Comparison of ENCODE assay signal across 8 cellular contexts in genomic region chr15:82197734-82198594, GRCh38.
DNase-seq lines count a peak whose midpoint lies in the region; ATAC-seq, FAIRE-seq and TF ChIP-seq lines count a peak whose summit lies in the region.

No MANE protein-coding gene starts in this region.

- H3K4me1 ChIP-seq in A549 (no peaks in the 10 kb centered on the region), keratinocyte (ENCODE audit: control insufficient read depth, extremely low read depth, insufficient read depth, low read length) (no peaks in the 10 kb centered on the region)

- no peak overlapping the region for H3K27ac ChIP-seq in A549
- H3K27ac ChIP-seq in VCaP = no peak overlapping the region
- no peak overlapping the region for H3K27ac ChIP-seq in keratinocyte (ENCODE audit: control insufficient read depth, insufficient read depth, low read length)

- H3K9ac ChIP-seq in keratinocyte (ENCODE audit: control insufficient read depth, extremely low read depth, insufficient read depth, low read length) = no peak overlapping the region

- DNase-seq in A549 (ENCODE audit: low read depth in 1 of 2, low spot score in 1 of 2) (peak; percentile 67 to 75), GM18507 (ENCODE audit: extremely low spot score, insufficient read length, low read depth) (peak; percentile 23), NCI-H2029 treated with DMSO at 0.1 percent for 48 hours (lab: John Stamatoyannopoulos, UW) (peak; percentile 11), bronchial epithelial cell (ENCODE audit: low read depth) (peak; percentile 53), keratinocyte (ENCODE audit: low read depth, low spot score) (peak; percentile 7)
- DNase-seq in stimulated activated CD4-positive, alpha-beta T cell treated with anti-CD3 and anti-CD28 coated beads, Interleukin-2, amount 100 ng/mL, for 4 hours (ENCODE audit: low read depth) = peak; percentile 17

- H3K9me3 ChIP-seq in A549 (no peaks in the 10 kb centered on the region), keratinocyte (ENCODE audit: control insufficient read depth, low read depth, low read length) (no peaks in the 10 kb centered on the region)

- no peaks in the 10 kb centered on the region for H4K20me1 ChIP-seq in keratinocyte (ENCODE audit: control insufficient read depth, extremely low read depth, insufficient read depth, low read length)

- POLR2A ChIA-PET in A549 (lab: Yijun Ruan, JAX) = interaction anchor here (1.0 kb wide), 1 partner anchor 89 kb away, joined by 3 read pairs; no protein-coding TSS in a partner anchor

- H3K4me2 ChIP-seq in A549 (no peak overlapping the region), keratinocyte (ENCODE audit: control insufficient read depth, extremely low read depth, insufficient read depth, low read depth, low read length) (no peak overlapping the region)

- dilution Hi-C loops in keratinocyte (cut with MboI; ENCODE audit: extremely low pct_ligation_motif_present, low sequenced_read_pairs) = no loop called here

- H2AFZ ChIP-seq in keratinocyte (ENCODE audit: control insufficient read depth, low read length) = peak overlapping the region; percentile 9

- WGBS in A549 (ENCODE audit: missing lambda C conversion rate) = 29% methylated on average over 8 of the region's 8 CpGs

- CTCF ChIA-PET in A549 (lab: Yijun Ruan, JAX) = interaction anchor here (0.6 to 4.8 kb wide), 30 partner anchors 11 to 788 kb away, joined by 3 to 106 read pairs (median 4); no protein-coding TSS in a partner anchor

- peak; percentile 81 for FAIRE-seq in A549 (lab: Jason Lieb, UNC)
- FAIRE-seq in GM18507 (lab: Jason Lieb, UNC) = peak; percentile 91
- peak; percentile 88 for FAIRE-seq in bronchial epithelial cell (lab: Jason Lieb, UNC)
- FAIRE-seq in keratinocyte (lab: Jason Lieb, UNC) = peak; percentile 91

- H3K36me3 ChIP-seq in bronchial epithelial cell (ENCODE audit: control insufficient read depth, insufficient read depth, low read length) (no peaks in the 10 kb centered on the region), keratinocyte (ENCODE audit: control insufficient read depth in 2 of 2, extremely low read depth in 1 of 2, insufficient read depth in 2 of 2, low read length in 2 of 2) (no peaks in the 10 kb centered on the region)

- H3K27me3 ChIP-seq in bronchial epithelial cell (ENCODE audit: control insufficient read depth, insufficient read depth, low read length) (no peaks in the 10 kb centered on the region), keratinocyte (ENCODE audit: control insufficient read depth, extremely low read depth, insufficient read depth, low read length) (no peaks in the 10 kb centered on the region)

- peak; percentile 91 for TF ChIP-seq RAD21 in A549 (conservative IDR thresholded peaks at IDR 0.05 in 1 of 2, IDR thresholded peaks at IDR 0.05 in 1 of 2)

- ATAC-seq in A549 (peak; percentile 95 to 99), HG02943 (IDR thresholded peaks at IDR 0.05; ENCODE audit: low read depth, unreplicated experiment) (peak; percentile 85)

- H3K4me3 ChIP-seq in A549 (no peak overlapping the region), bronchial epithelial cell (ENCODE audit: low read depth, low read length) (no peak overlapping the region), keratinocyte (ENCODE audit: control insufficient read depth in 2 of 3, extremely low read depth in 1 of 3, insufficient read depth in 2 of 3, low read depth in 1 of 3, low read length in 3 of 3) (no peak overlapping the region)

- TF ChIP-seq EP300 in A549 (IDR thresholded peaks at IDR 0.05) = no peak

- no peaks in the 10 kb centered on the region for H3K79me2 ChIP-seq in keratinocyte (ENCODE audit: control insufficient read depth, insufficient read depth, low read length)

- TF ChIP-seq CTCF in A549 (IDR thresholded peaks at IDR 0.05) (peak; percentile 90), VCaP (conservative IDR thresholded peaks at IDR 0.05) (peak; percentile 93), bronchial epithelial cell (IDR thresholded peaks at IDR 0.05; ENCODE audit: insufficient read depth, low read length, severe bottlenecking) (peak; percentile 79), keratinocyte (optimal IDR thresholded peaks at IDR 0.05 in 1 of 3, IDR thresholded peaks at IDR 0.05 in 1 of 3, conservative IDR thresholded peaks at IDR 0.05 in 1 of 3; ENCODE audit: extremely low read depth in 1 of 3, insufficient read depth in 2 of 3, low read length in 3 of 3) (peak; percentile 75 to 84 (median 78))

- no peaks in the 10 kb centered on the region for H3K9me1 ChIP-seq in keratinocyte (ENCODE audit: control insufficient read depth, extremely low read depth, insufficient read depth, low read length)

- TF ChIP-seq POLR2A in A549 (IDR thresholded peaks at IDR 0.05; ENCODE audit: low read length) = no peak

TF ChIP-seq in A549, 52 proteins besides CTCF, POLR2A, EP300 and RAD21:
- TF ChIP-seq SMC3 (IDR thresholded peaks at IDR 0.05) (peak; percentile 91), HEYL (CRISPR knock-in tag; IDR thresholded peaks at IDR 0.05) (no peak), KDM5A (IDR thresholded peaks at IDR 0.05) (no peak)

Comparison
In these comparisons a context has a peak if more than half of its experiments do, and no peak if none do; other contexts are left out.
1. DNase-seq: peak in every context shown above with its lines; median percentile 71 in A549; 53 in bronchial epithelial cell; 23 in GM18507; 17 in stimulated activated CD4-positive, alpha-beta T cell treated with anti-CD3 and anti-CD28 coated beads, Interleukin-2, amount 100 ng/mL, for 4 hours; 11 in NCI-H2029 treated with DMSO at 0.1 percent for 48 hours; 7 in keratinocyte.